In genomic region chr21:40129809-40130208, GRCh38 we compare ENCODE assay signal across 23 cellular contexts.
"Had no signal": no experiment of that assay in that cellular context is flagged by ENCODE, and none has a peak within 500 bp of the region (broad histone marks: within the 10 kb centered on the region; RNA-seq: fewer than 3 reads in every experiment).

No MANE protein-coding gene starts in this region.

- H3K36me3 ChIP-seq: WERI-Rb-1 had no signal

- FAIRE-seq: astrocyte had no signal

- H3K9me3 Mint-ChIP-seq: activated naive CD4-positive, alpha-beta T cell treated with anti-CD3 and anti-CD28 coated beads for 36 hours had no signal

- H3K27ac Mint-ChIP-seq: activated CD4-positive, alpha-beta memory T cell treated with anti-CD3 and anti-CD28 coated beads, Interleukin-2, amount 10 ng/mL, durations not matched to agents 7 days and 5 days; activated CD4-positive, alpha-beta T cell treated with anti-CD3 and anti-CD28 coated beads for 36 hours; activated naive CD4-positive, alpha-beta T cell treated with anti-CD3 and anti-CD28 coated beads for 36 hours; activated naive CD8-positive, alpha-beta T cell; activated T-helper 17 cell treated with anti-CD3 and anti-CD28 coated beads, Interleukin-2, amount 50 U/mL, for 72 hours; brain had no signal

- DNase-seq: activated CD4-positive, alpha-beta memory T cell treated with anti-CD3 and anti-CD28 coated beads, Interleukin-2, amount 10 ng/mL, durations not matched to agents 7 days and 5 days; activated CD4-positive, alpha-beta T cell treated with anti-CD3 and anti-CD28 coated beads for 36 hours; activated CD4-positive, alpha-beta T cell treated with anti-CD3 and anti-CD28 coated beads, Interleukin-2, amount 50 U/mL, for 1 hour; activated gamma-delta T cell; activated naive CD4-positive, alpha-beta T cell treated with anti-CD3 and anti-CD28 coated beads for 36 hours; activated T-cell treated with anti-CD3 and anti-CD28 coated beads for 4 hours; activated T-cell treated with anti-CD3 and anti-CD28 coated beads, Interleukin-2, amount 50 U/mL, for 48 hours; amygdala; NCI-H1092; NCI-H1694 treated with DMSO at 0.1 percent for 48 hours; NCI-H2029 treated with DMSO at 0.1 percent for 48 hours; NCI-H524 treated with DMSO at 0.1 percent for 48 hours; OCI-M1; RPMI8226; T-helper 1 cell; WERI-Rb-1 had no signal

- H3K27me3 Mint-ChIP-seq: activated CD4-positive, alpha-beta memory T cell treated with anti-CD3 and anti-CD28 coated beads, Interleukin-2, amount 10 ng/mL, durations not matched to agents 7 days and 5 days; activated T-helper 17 cell treated with anti-CD3 and anti-CD28 coated beads, Interleukin-2, amount 50 U/mL, for 72 hours; central memory CD8-positive, alpha-beta T cell had no signal

- H3K4me3 Mint-ChIP-seq: activated CD4-positive, alpha-beta memory T cell treated with anti-CD3 and anti-CD28 coated beads, Interleukin-2, amount 10 ng/mL, durations not matched to agents 7 days and 5 days; activated CD4-positive, alpha-beta T cell treated with anti-CD3 and anti-CD28 coated beads for 36 hours; activated naive CD4-positive, alpha-beta T cell treated with anti-CD3 and anti-CD28 coated beads for 36 hours; activated naive CD8-positive, alpha-beta T cell; activated T-helper 17 cell treated with anti-CD3 and anti-CD28 coated beads, Interleukin-2, amount 50 U/mL, for 72 hours; brain; central memory CD8-positive, alpha-beta T cell had no signal

- H3K36me3 Mint-ChIP-seq: activated naive CD8-positive, alpha-beta T cell had no signal

- H3K4me1 Mint-ChIP-seq: activated CD4-positive, alpha-beta memory T cell treated with anti-CD3 and anti-CD28 coated beads, Interleukin-2, amount 10 ng/mL, durations not matched to agents 7 days and 5 days; activated CD4-positive, alpha-beta T cell treated with anti-CD3 and anti-CD28 coated beads for 36 hours; activated T-helper 17 cell treated with anti-CD3 and anti-CD28 coated beads, Interleukin-2, amount 50 U/mL, for 72 hours; brain; central memory CD8-positive, alpha-beta T cell had no signal

- H3K27ac ChIP-seq: KMS-11, SK-N-MC, WERI-Rb-1 had no signal

- H3K4me3 ChIP-seq: SK-N-MC had no signal
